25 cellular contexts compared by ENCODE assay signal in genomic region chr3:43905157-43905556, GRCh38.
A peak's percentile ranks its signal among the peaks of the same experiment; 100 is the strongest.
DNase-seq lines count a peak whose midpoint lies in the region; ATAC-seq and TF ChIP-seq lines count a peak whose summit lies in the region.
"Had no signal": no experiment of that assay in that cellular context is flagged by ENCODE, and none has a peak within 500 bp of the region (broad histone marks: within the 10 kb centered on the region; RNA-seq: fewer than 3 reads in every experiment).

No MANE protein-coding gene starts in this region.

- H3K9ac ChIP-seq in IMR-90 (ENCODE audit: low read depth, low read length) = no peak overlapping the region

- H3K4me3 ChIP-seq in IMR-90 (ENCODE audit: insufficient read depth, low read depth, low read length) (no peak overlapping the region), cardiac fibroblast (replicated peaks in 1 of 2; ENCODE audit: low read depth in 2 of 2, low read length in 2 of 2) (no peak overlapping the region), fibroblast of the aortic adventitia (ENCODE audit: low read depth, low read length) (no peak overlapping the region), H7 (ENCODE audit: insufficient read depth, low read depth, low read length) (no peak overlapping the region)
- H3K4me3 ChIP-seq: SK-N-MC had no signal

- no peak for TF ChIP-seq POLR2A in IMR-90 (IDR thresholded peaks at IDR 0.05; ENCODE audit: low read depth, low read length)

- CTCF ChIA-PET in IMR-90 (lab: Yijun Ruan, JAX) = no interaction called here

- H3K56ac ChIP-seq in IMR-90 (ENCODE audit: extremely low read depth, insufficient read depth, low read length) = no peak overlapping the region

- no TSS peak for BruUV-seq in IMR-90 (replicated peaks; lab: Mats Ljungman, UMichigan)

- H3K18ac ChIP-seq in IMR-90 (ENCODE audit: low read depth, low read length) = no peak overlapping the region

- intact Hi-C loops in Right ventricle myocardium superior (cut with DNase I) = no loop called here
- intact Hi-C loops in cardiac septum (cut with DNase I) = no loop called here
- intact Hi-C loops in IMR-90 (cut with micrococcal nuclease) = no loop called here

- no peak overlapping the region for H2BK5ac ChIP-seq in IMR-90 (ENCODE audit: low read depth, low read length, poor library complexity, severe bottlenecking)

- H2BK20ac ChIP-seq in IMR-90 (ENCODE audit: low read depth, low read length) = no peak overlapping the region

- H2BK15ac ChIP-seq in IMR-90 (ENCODE audit: low read depth, low read length) = no peak overlapping the region

- H3K27me3 ChIP-seq in IMR-90 (ENCODE audit: control insufficient read depth, insufficient read depth, low read length) = peaks cover 12% of the 10 kb centered on the region
- H3K27me3 ChIP-seq in H7 (ENCODE audit: control insufficient read depth, insufficient read depth, low read length) = no peaks in the 10 kb centered on the region; the same call in 1 of the 2 replicates

- H3K79me1 ChIP-seq in IMR-90 (ENCODE audit: low read depth in 1 of 2, low read length in 2 of 2) = no peaks in the 10 kb centered on the region

- WGBS in IMR-90 (ENCODE audit: extremely low coverage in 2 of 2, insufficient read length in 1 of 2), 2 experiments = no CpG with 5 or more reads among the region's 1 CpG

- DNase-seq in Right ventricle myocardium superior (no peak), cardiac septum (ENCODE audit: low spot score) (no peak), IMR-90 (no peak), cardiac fibroblast (ENCODE audit: low read depth in 2 of 2) (peak; percentile 21 to 25), fibroblast of the aortic adventitia (ENCODE audit: low read depth) (peak; percentile 56), H7 (no peak), mesenteric fat pad (ENCODE audit: low spot score) (no peak)
- DNase-seq in stimulated activated naive CD4-positive, alpha-beta T cell treated with Interleukin-2 at 50 U/mL for 16 hours (lab: John Stamatoyannopoulos, UW) = no peak
- DNase-seq: C1 segment of cervical spinal cord; Caco-2; CD4-positive, alpha-beta memory T cell; NCI-H1048; NCI-H1417 treated with DMSO at 0.1 percent for 48 hours; NCI-H1694 treated with DMSO at 0.1 percent for 48 hours; NCI-H2081 treated with DMSO at 0.1 percent for 48 hours; NCI-H2171; NCI-H226; NCI-H510A; NCI-H69; SIG-M5 had no signal

- peak; percentile 69 for ATAC-seq in Right ventricle myocardium superior (ENCODE audit: poor library complexity)
- no peak for ATAC-seq in IMR-90 (ENCODE audit: low read depth)
- ATAC-seq: HCT116, Panc1 had no signal

- no peak overlapping the region for H4K5ac ChIP-seq in IMR-90 (ENCODE audit: low read depth, low read length)

- H3K14ac ChIP-seq in IMR-90 (replicated peaks; ENCODE audit: low read depth, low read length) = no peak overlapping the region

- H3K4ac ChIP-seq in IMR-90 (ENCODE audit: low read depth, low read length) = no peak overlapping the region

- TF ChIP-seq RAD21 in IMR-90 (IDR thresholded peaks at IDR 0.05; ENCODE audit: low read length) = no peak

- no peaks in the 10 kb centered on the region for H4K20me1 ChIP-seq in IMR-90 (ENCODE audit: insufficient read depth, low read length)

- H3K4me2 ChIP-seq in IMR-90 (ENCODE audit: low read depth, low read length) = no peak overlapping the region

- no peaks in the 10 kb centered on the region for H3K4me1 ChIP-seq in IMR-90 (ENCODE audit: control insufficient read depth, insufficient read depth, low read length)
- H3K4me1 ChIP-seq: Caco-2 had no signal

- no peak overlapping the region for H2BK120ac ChIP-seq in IMR-90 (ENCODE audit: low read depth, low read length)

- POLR2A ChIA-PET in IMR-90 (lab: Charles Lee; ENCODE audit: unreplicated experiment) = no interaction called here

- H3K23ac ChIP-seq in IMR-90 (ENCODE audit: low read depth, low read length) = no peak overlapping the region

- dilution Hi-C loops in IMR-90 (cut with HindIII; ENCODE audit: low sequenced_read_pairs, unreplicated experiment) = no loop called here

- no peak overlapping the region for H3K27ac ChIP-seq in IMR-90 (ENCODE audit: insufficient read depth, low read length)
- H3K27ac ChIP-seq: HL-60, RWPE1, SK-N-MC had no signal

- no peaks in the 10 kb centered on the region for H3K36me3 ChIP-seq in IMR-90 (ENCODE audit: control insufficient read depth, insufficient read depth, low read length)
- H3K36me3 ChIP-seq in H7 (replicated peaks; ENCODE audit: control insufficient read depth, insufficient read depth, low read length) = no peaks in the 10 kb centered on the region

- no peaks in the 10 kb centered on the region for H3K9me1 ChIP-seq in IMR-90 (ENCODE audit: insufficient read depth, low read length)

- no peak overlapping the region for H2AK9ac ChIP-seq in IMR-90 (replicated peaks; ENCODE audit: low read depth, low read length, poor library complexity)

- H3K9me3 ChIP-seq in IMR-90 (ENCODE audit: control insufficient read depth, insufficient read depth, low read length) = no peaks in the 10 kb centered on the region
- H3K9me3 ChIP-seq: Caco-2 had no signal

- no peak overlapping the region for H2AFZ ChIP-seq in IMR-90 (replicated peaks; ENCODE audit: low read length, poor library complexity)

- TF ChIP-seq CTCF in IMR-90 (conservative IDR thresholded peaks at IDR 0.05; ENCODE audit: low read depth, low read length) (no peak), cardiac fibroblast (IDR thresholded peaks at IDR 0.05; ENCODE audit: low read depth, low read length) (no peak), fibroblast of the aortic adventitia (IDR thresholded peaks at IDR 0.05; ENCODE audit: insufficient read depth, low read length) (no peak)

- in situ Hi-C loops in IMR-90 (cut with MboI; ENCODE audit: low sequenced_read_pairs) = no loop called here

- no peak overlapping the region for H4K91ac ChIP-seq in IMR-90 (ENCODE audit: insufficient read depth, low read depth, low read length)

- no peak overlapping the region for H2AK5ac ChIP-seq in IMR-90 (ENCODE audit: low read depth, low read length)

- no peak overlapping the region for H4K8ac ChIP-seq in IMR-90 (ENCODE audit: low read depth in 2 of 2, low read length in 2 of 2)

TF ChIP-seq in IMR-90, 13 proteins besides CTCF, POLR2A, EP300 and RAD21:
- peak; percentile 34; the same call in 1 of the 2 replicates for TF ChIP-seq CEBPB (IDR thresholded peaks at IDR 0.05; ENCODE audit: low read depth, low read length)
- no peak for TF ChIP-seq RCOR1 (IDR thresholded peaks at IDR 0.05; ENCODE audit: insufficient replicate concordance, low read length)
- TF ChIP-seq RFX5 (IDR thresholded peaks at IDR 0.05; ENCODE audit: low read depth, low read length) = no peak

Comparison
In these comparisons a context has a peak if more than half of its experiments do, and no peak if none do; other contexts are left out.
1. DNase-seq: peak in cardiac fibroblast (2 of 2) and fibroblast of the aortic adventitia (single experiment); none in Right ventricle myocardium superior (single experiment), cardiac septum (single experiment), IMR-90 (single experiment), H7 (single experiment), stimulated activated naive CD4-positive, alpha-beta T cell treated with Interleukin-2 at 50 U/mL for 16 hours (single experiment) and mesenteric fat pad (single experiment).